ENCODE assay signal across 8 cellular contexts in the genomic region with DNA sequence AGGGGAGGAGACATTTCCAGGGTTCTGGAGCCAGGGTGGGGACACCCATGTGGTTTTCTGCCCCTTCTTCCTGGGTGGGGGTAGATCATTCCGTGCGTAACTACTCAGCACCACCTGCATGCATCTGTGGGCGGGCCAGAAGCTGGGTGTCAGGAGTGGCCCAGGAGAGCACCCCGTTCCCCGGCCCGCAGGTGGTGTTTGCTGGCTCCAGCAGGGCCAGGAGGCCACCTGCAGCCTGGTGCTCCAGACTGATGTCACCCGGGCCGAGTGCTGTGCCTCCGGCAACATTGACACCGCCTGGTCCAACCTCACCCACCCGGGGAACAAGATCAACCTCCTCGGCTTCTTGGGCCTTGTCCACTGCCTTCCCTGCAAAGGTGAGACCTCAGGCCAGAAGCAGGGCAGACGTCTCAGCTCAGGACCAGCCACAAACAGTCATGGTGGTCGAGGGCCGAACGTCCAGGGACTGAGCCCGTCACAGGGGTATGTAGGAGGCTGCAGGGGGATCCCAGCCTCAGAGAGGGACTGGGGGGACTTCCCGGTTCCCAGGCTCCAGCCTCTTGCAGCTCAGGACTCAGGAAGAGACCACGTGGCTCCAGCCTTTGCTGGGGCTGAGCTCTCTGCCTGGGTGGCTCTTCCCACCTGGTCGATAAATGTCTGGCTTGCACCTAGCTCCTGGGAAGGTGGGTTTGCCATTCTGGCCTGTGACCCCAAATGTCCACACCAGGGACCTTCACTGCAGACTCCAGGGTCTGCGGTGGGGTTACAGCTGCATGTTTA. TPM values are rescaled to one million over a fixed set of nuclear protein-coding genes. Genes with fewer than 3 reads are reported as not detected.
DNase-seq lines count a peak whose midpoint lies in the region; ATAC-seq and TF ChIP-seq lines count a peak whose summit lies in the region.

No MANE protein-coding gene starts in this region.

- peak overlapping the region; percentile 67 for H3K9ac ChIP-seq in mammary epithelial cell (ENCODE audit: insufficient read depth, low read length)

- no peaks in the 10 kb centered on the region for H3K36me3 ChIP-seq in mammary epithelial cell (ENCODE audit: insufficient read depth, low read length)

- peak overlapping the region in 2 of 10 donors; percentile 51 to 53 for H3K27ac Mint-ChIP-seq in naive thymus-derived CD8-positive, alpha-beta T cell
- no peak overlapping the region for H3K27ac Mint-ChIP-seq in activated T-helper 17 cell treated with anti-CD3 and anti-CD28 coated beads, Interleukin-2, amount 50 U/mL, for 72 hours

- TF ChIP-seq CTCF in AG10803 (conservative IDR thresholded peaks at IDR 0.05; ENCODE audit: low read length) (no peak), mammary epithelial cell (conservative IDR thresholded peaks at IDR 0.05 in 1 of 2, IDR thresholded peaks at IDR 0.05 in 1 of 2; ENCODE audit: extremely low read depth in 1 of 2, insufficient read depth in 1 of 2, low read depth in 1 of 2, low read length in 2 of 2) (no peak)

- CTCF ChIA-PET in mammary epithelial cell (lab: Charles Lee; ENCODE audit: low non-redundant PET), result no interaction called here

- peak overlapping the region in 6 of 10 donors; percentile 31 to 84 (median 50) for H3K4me3 Mint-ChIP-seq in naive thymus-derived CD8-positive, alpha-beta T cell
- no peak overlapping the region for H3K4me3 Mint-ChIP-seq in activated T-helper 17 cell treated with anti-CD3 and anti-CD28 coated beads, Interleukin-2, amount 50 U/mL, for 72 hours

- H3K4me1 ChIP-seq in mammary epithelial cell (ENCODE audit: insufficient read depth, low read length), result peaks cover 35% of the 10 kb centered on the region

- H3K79me2 ChIP-seq in mammary epithelial cell (ENCODE audit: insufficient read depth, low read length), result peaks cover 29% of the 10 kb centered on the region

- dilution Hi-C loops in mammary epithelial cell (cut with HindIII; ENCODE audit: low sequenced_read_pairs), result no loop called here

- WGBS in mammary epithelial cell (ENCODE audit: low coverage, missing lambda C conversion rate), result 35% methylated on average over 15 of the region's 21 CpGs

- no peaks in the 10 kb centered on the region for H3K9me3 Mint-ChIP-seq in naive thymus-derived CD8-positive, alpha-beta T cell
- no peaks in the 10 kb centered on the region for H3K9me3 Mint-ChIP-seq in activated T-helper 17 cell treated with anti-CD3 and anti-CD28 coated beads, Interleukin-2, amount 50 U/mL, for 72 hours

- BruUV-seq in mammary epithelial cell (replicated peaks; lab: Mats Ljungman, UMichigan), result TSS peak; percentile 7

- no peaks in the 10 kb centered on the region for H3K27me3 ChIP-seq in mammary epithelial cell (ENCODE audit: insufficient read depth, low read length)

- H3K36me3 Mint-ChIP-seq in naive thymus-derived CD8-positive, alpha-beta T cell, result no peaks in the 10 kb centered on the region
- H3K36me3 Mint-ChIP-seq in activated T-helper 17 cell treated with anti-CD3 and anti-CD28 coated beads, Interleukin-2, amount 50 U/mL, for 72 hours (ENCODE audit: low read depth), result no peaks in the 10 kb centered on the region

- no peaks in the 10 kb centered on the region for H3K9me3 ChIP-seq in mammary epithelial cell (replicated peaks; ENCODE audit: insufficient read depth, low read length)

- H3K4me3 ChIP-seq in AG10803 (ENCODE audit: low read length) (peak overlapping the region; percentile 86), mammary epithelial cell (replicated peaks in 1 of 3; ENCODE audit: insufficient read depth in 1 of 3, low read depth in 2 of 3, low read length in 3 of 3) (peak overlapping the region; percentile 40 to 84 (median 77))

- no peak overlapping the region for H2AFZ ChIP-seq in mammary epithelial cell (ENCODE audit: low read depth, low read length)

- peak overlapping the region; percentile 32 for H3K27ac ChIP-seq in mammary epithelial cell (ENCODE audit: insufficient read depth, low read depth, low read length)

- peaks cover 7 to 24% (median 11%) of the 10 kb centered on the region in 5 donors for H3K27me3 Mint-ChIP-seq in naive thymus-derived CD8-positive, alpha-beta T cell
- peaks cover 8% of the 10 kb centered on the region for H3K27me3 Mint-ChIP-seq in activated T-helper 17 cell treated with anti-CD3 and anti-CD28 coated beads, Interleukin-2, amount 50 U/mL, for 72 hours

- in situ Hi-C loops in mammary epithelial cell (cut with MboI; ENCODE audit: low sequenced_read_pairs in 2 of 2), result no loop called here

- intact Hi-C loops in mammary epithelial cell (cut with micrococcal nuclease), result loop anchor here (1.0 kb wide), 1 partner anchor 12 kb away; no protein-coding TSS in a partner anchor

- no peak for ATAC-seq in naive thymus-derived CD8-positive, alpha-beta T cell
- no peak for ATAC-seq in activated T-helper 17 cell treated with anti-CD3 and anti-CD28 coated beads, Interleukin-2, amount 50 U/mL, for 72 hours (replicated peaks)
- no peak for ATAC-seq in GM19023 (IDR thresholded peaks at IDR 0.05; ENCODE audit: unreplicated experiment)

- H4K20me1 ChIP-seq in mammary epithelial cell (ENCODE audit: insufficient read depth, low read length), result peaks cover 3% of the 10 kb centered on the region

- H3K4me1 Mint-ChIP-seq in naive thymus-derived CD8-positive, alpha-beta T cell, result peaks cover 0 to 19% (median 8%) of the 10 kb centered on the region in 4 donors
- no peaks in the 10 kb centered on the region for H3K4me1 Mint-ChIP-seq in activated T-helper 17 cell treated with anti-CD3 and anti-CD28 coated beads, Interleukin-2, amount 50 U/mL, for 72 hours

- DNase-seq in AG10803 (ENCODE audit: low read depth) (no peak), HT-29 (ENCODE audit: low spot score) (peak; percentile 19), mammary epithelial cell (peak; percentile 82), SKM-1 treated with dmso at 0.1 percent for 144 hours (lab: John Stamatoyannopoulos, UW; ENCODE audit: unreplicated experiment) (no peak), pons (ENCODE audit: low spot score) (no peak)
- DNase-seq in naive thymus-derived CD8-positive, alpha-beta T cell, result no peak

- POLR2A ChIA-PET in naive thymus-derived CD8-positive, alpha-beta T cell (lab: Charles Lee), result interaction anchor here (1.0 to 1.6 kb wide), 2 partner anchors 15 to 17 kb away, joined by 4 to 8 read pairs; a partner anchor contains a TSS

- H3K4me2 ChIP-seq in mammary epithelial cell (ENCODE audit: insufficient read depth, low read depth, low read length), result peak overlapping the region; percentile 96

RNA-seq across cellular contexts. Expression of a gene that starts 1.6 kb away (rescaled TPM):
- 6.2 and 8.9 TPM in 2 replicates for total RNA-seq in HT-29 (2014; rRNA removed; shearing (Covaris generic))
- total RNA-seq in mammary epithelial cell, result 100 to 1,000 TPM; 127 to 140 TPM
- 72.2 TPM for polyA plus RNA-seq in mammary epithelial cell
- polyA minus RNA-seq in mammary epithelial cell, result 41.3 TPM
- 1 to 10 TPM; 3.0 to 4.2 TPM for total RNA-seq in naive thymus-derived CD8-positive, alpha-beta T cell
- polyA plus RNA-seq in naive thymus-derived CD8-positive, alpha-beta T cell, result 1 to 10 TPM; 2.4 to 3.2 (median 2.8) TPM
- 1 to 10 TPM; 7.0 to 9.1 TPM for total RNA-seq in activated T-helper 17 cell treated with anti-CD3 and anti-CD28 coated beads, Interleukin-2, amount 50 U/mL, for 72 hours

RNA-seq across cellular contexts. Expression of a gene that starts 14.8 kb away (rescaled TPM):
- 123 TPM in 2 replicates for total RNA-seq in HT-29 (2014; rRNA removed; shearing (Covaris generic))
- total RNA-seq in mammary epithelial cell, result 10 to 100 TPM; 79.2 to 83.9 TPM
- polyA plus RNA-seq in mammary epithelial cell, result 54.4 TPM
- polyA minus RNA-seq in mammary epithelial cell, result 5.1 TPM
- total RNA-seq in naive thymus-derived CD8-positive, alpha-beta T cell, result 100 to 1,000 TPM; 122 to 125 TPM
- polyA plus RNA-seq in naive thymus-derived CD8-positive, alpha-beta T cell, result 10 to 100 TPM; 56.2 to 70.7 (median 61.0) TPM
- total RNA-seq in activated T-helper 17 cell treated with anti-CD3 and anti-CD28 coated beads, Interleukin-2, amount 50 U/mL, for 72 hours, result 100 to 1,000 TPM in 1 of 2 donors, 10 to 100 TPM in 1; 74.0 to 103 TPM

RNA-seq across cellular contexts. Expression of a gene that starts 17.5 kb away (rescaled TPM):
- total RNA-seq in HT-29 (2014; rRNA removed; shearing (Covaris generic)), result not detected in 2 replicates
- total RNA-seq in mammary epithelial cell, result not detected
- polyA plus RNA-seq in mammary epithelial cell, result not detected
- polyA minus RNA-seq in mammary epithelial cell, result not detected
- not detected for total RNA-seq in naive thymus-derived CD8-positive, alpha-beta T cell
- 1 to 10 TPM in 1 of 3 donors, not detected in 2; 1.2 TPM for polyA plus RNA-seq in naive thymus-derived CD8-positive, alpha-beta T cell
- total RNA-seq in activated T-helper 17 cell treated with anti-CD3 and anti-CD28 coated beads, Interleukin-2, amount 50 U/mL, for 72 hours, result not detected

RNA-seq across cellular contexts. Expression of a gene that starts 30.9 kb away (rescaled TPM):
- total RNA-seq in HT-29 (2014; rRNA removed; shearing (Covaris generic)), result 0.13 TPM in 1 of 2 replicates, not detected in the other
- total RNA-seq in mammary epithelial cell, result 1 to 10 TPM in 1 of 2 donors, under 1 TPM in 1; 0.33 to 1.0 TPM
- not detected for polyA plus RNA-seq in mammary epithelial cell
- polyA minus RNA-seq in mammary epithelial cell, result not detected
- total RNA-seq in naive thymus-derived CD8-positive, alpha-beta T cell, result not detected
- polyA plus RNA-seq in naive thymus-derived CD8-positive, alpha-beta T cell, result not detected
- under 1 TPM in 1 of 2 donors, not detected in 1; 0.26 TPM for total RNA-seq in activated T-helper 17 cell treated with anti-CD3 and anti-CD28 coated beads, Interleukin-2, amount 50 U/mL, for 72 hours

RNA-seq across cellular contexts. Expression of a gene that starts 38.1 kb away (rescaled TPM):
- 0.05 and 0.36 TPM in 2 replicates for total RNA-seq in HT-29 (2014; rRNA removed; shearing (Covaris generic))
- total RNA-seq in mammary epithelial cell, result not detected
- polyA plus RNA-seq in mammary epithelial cell, result not detected
- not detected for polyA minus RNA-seq in mammary epithelial cell
- 1 to 10 TPM; 2.4 to 2.6 TPM for total RNA-seq in naive thymus-derived CD8-positive, alpha-beta T cell
- polyA plus RNA-seq in naive thymus-derived CD8-positive, alpha-beta T cell, result not detected
- total RNA-seq in activated T-helper 17 cell treated with anti-CD3 and anti-CD28 coated beads, Interleukin-2, amount 50 U/mL, for 72 hours, result 1 to 10 TPM in 1 of 2 donors, not detected in 1; 1.7 TPM

Comparison
In these comparisons a context has a peak if more than half of its experiments do, and no peak if none do; other contexts are left out.
1. DNase-seq: peak in HT-29 (single experiment) and mammary epithelial cell (single experiment); none in AG10803 (single experiment), naive thymus-derived CD8-positive, alpha-beta T cell (0 of 10), SKM-1 treated with dmso at 0.1 percent for 144 hours (single experiment) and pons (single experiment).
2. RNA of a gene that starts 1.6 kb away (total RNA-seq): 127 to 140 TPM in mammary epithelial cell; 7.0 to 9.1 TPM in activated T-helper 17 cell treated with anti-CD3 and anti-CD28 coated beads, Interleukin-2, amount 50 U/mL, for 72 hours, 6.2 to 8.9 TPM in HT-29 and 3.0 to 4.2 TPM in naive thymus-derived CD8-positive, alpha-beta T cell; every median in the first group is over 10 times any median in the second.